8 cellular contexts compared by ENCODE assay signal in the genomic region with DNA sequence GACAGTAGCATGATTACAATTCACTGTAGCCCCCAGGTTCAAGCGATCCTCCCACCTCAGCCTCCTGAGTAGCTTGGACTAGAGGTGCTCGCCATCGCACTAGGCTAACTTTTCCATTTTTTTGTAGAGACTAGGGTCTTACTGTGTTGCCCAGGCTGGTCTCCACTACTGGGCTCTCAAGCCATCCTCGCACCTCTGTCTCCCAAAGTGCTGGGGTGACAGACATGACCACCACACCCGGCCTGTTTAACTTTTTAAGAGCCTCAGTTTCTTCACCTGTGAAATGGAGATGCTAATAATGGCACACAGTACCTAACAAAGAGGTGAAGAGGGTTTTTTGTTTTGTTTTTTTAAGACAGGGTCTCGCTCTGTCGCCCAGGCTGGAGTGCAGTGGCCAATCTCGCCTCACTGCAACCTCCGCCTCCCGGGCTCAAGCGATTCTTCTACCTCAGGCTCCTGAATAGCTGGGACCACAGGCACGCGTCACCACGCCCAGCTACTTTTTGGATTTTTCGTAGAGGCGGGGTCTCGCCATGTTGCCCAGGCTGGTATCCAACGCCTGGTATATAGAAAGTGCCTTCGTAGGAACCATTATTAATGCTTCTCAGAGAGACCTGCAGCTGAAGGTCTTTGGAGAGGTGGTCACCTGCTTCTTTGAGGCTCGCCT. TPM values are rescaled to one million over a fixed set of nuclear protein-coding genes. Genes with fewer than 3 reads are reported as not detected.
DNase-seq lines count a peak whose midpoint lies in the region; ATAC-seq and TF ChIP-seq lines count a peak whose summit lies in the region.

No MANE protein-coding gene starts in this region.

- H3K4me3 Mint-ChIP-seq in MCF 10A (ENCODE audit: unreplicated experiment), result peak overlapping the region; percentile 90

- H3K27me3 Mint-ChIP-seq in MCF 10A (ENCODE audit: insufficient read depth, unreplicated experiment), result no peaks in the 10 kb centered on the region

- TF ChIP-seq CTCF in A673 (conservative IDR thresholded peaks at IDR 0.05; ENCODE audit: low read depth, low read length) (no peak), MCF 10A (IDR thresholded peaks at IDR 0.05; ENCODE audit: unreplicated experiment) (no peak), GM13976 (IDR thresholded peaks at IDR 0.05; ENCODE audit: borderline replicate concordance, control extremely low read depth, extremely low read depth, insufficient read depth, missing control alignments) (no peak), GM13977 (IDR thresholded peaks at IDR 0.05; ENCODE audit: extremely low read depth, insufficient read depth, missing control alignments) (no peak)

- ATAC-seq in GM19023 (IDR thresholded peaks at IDR 0.05; ENCODE audit: unreplicated experiment), result no peak

- H3K27ac ChIP-seq in A673 (ENCODE audit: low read depth, low read length, poor library complexity, severe bottlenecking) (peak overlapping the region; percentile 99), HUES48 (ENCODE audit: low read depth, low read length) (peak overlapping the region; percentile 93)

- H3K27me3 ChIP-seq in A673 (replicated peaks; ENCODE audit: insufficient read depth, low read depth, low read length, poor library complexity) (no peaks in the 10 kb centered on the region), HUES48 (ENCODE audit: control insufficient read depth, insufficient read depth, low read length) (no peaks in the 10 kb centered on the region), mononuclear cell (ENCODE audit: insufficient read depth, low read length) (no peaks in the 10 kb centered on the region)

- CTCF ChIA-PET in A673 (lab: Charles Lee) (interaction anchor here (1.1 kb wide), 1 partner anchor 455 kb away, joined by 3 read pairs; no protein-coding TSS in a partner anchor), MCF 10A (lab: Yijun Ruan, JAX) (interaction anchor here (0.6 to 5.7 kb wide), 31 partner anchors 8 to 666 kb away, joined by 3 to 45 read pairs (median 4); a partner anchor contains a TSS)

- H3K4me1 ChIP-seq in A673 (ENCODE audit: insufficient read depth, low read length, poor library complexity, severe bottlenecking) (peaks cover 34% of the 10 kb centered on the region), HUES48 (ENCODE audit: control insufficient read depth, insufficient read depth, low read length) (peaks cover 15% of the 10 kb centered on the region), mononuclear cell (ENCODE audit: insufficient read depth, low read length) (peaks cover 35% of the 10 kb centered on the region)

- H3K36me3 ChIP-seq in A673 (ENCODE audit: insufficient read depth, low read length, poor library complexity, severe bottlenecking), result no peaks in the 10 kb centered on the region
- peaks cover 5% of the 10 kb centered on the region; the same call in 1 of the 2 replicates for H3K36me3 ChIP-seq in HUES48 (ENCODE audit: control insufficient read depth, insufficient read depth, low read length)

- H3K9me3 ChIP-seq in A673 (ENCODE audit: low read depth, low read length, poor library complexity, severe bottlenecking) (no peaks in the 10 kb centered on the region), HUES48 (ENCODE audit: control insufficient read depth, insufficient read depth, low read length) (no peaks in the 10 kb centered on the region), mononuclear cell (ENCODE audit: low read depth, low read length) (no peaks in the 10 kb centered on the region)

- H3K4me3 ChIP-seq in A673 (ENCODE audit: low read depth, low read length, poor library complexity, severe bottlenecking) (peak overlapping the region; percentile 53), HUES48 (ENCODE audit: low read depth, low read length) (peak overlapping the region; percentile 82), mononuclear cell (ENCODE audit: low read length) (peak overlapping the region; percentile 92)

- no TSS peak for BruUV-seq in A673 (replicated peaks; lab: Mats Ljungman, UMichigan)
- BruUV-seq in MCF 10A (replicated peaks; lab: Mats Ljungman, UMichigan), result no TSS peak

- POLR2A ChIA-PET in A673 (lab: Charles Lee; ENCODE audit: low non-redundant PET), result interaction anchor here (0.9 kb wide), 1 partner anchor 20 kb away, joined by 3 read pairs; a partner anchor contains a TSS
- POLR2A ChIA-PET in MCF 10A (lab: Yijun Ruan, JAX), result interaction anchor here (0.6 to 6.3 kb wide), 40 partner anchors 9 to 456 kb away, joined by 3 to 146 read pairs (median 6); a partner anchor contains a TSS

- peaks cover 49% of the 10 kb centered on the region for H3K4me1 Mint-ChIP-seq in MCF 10A (ENCODE audit: insufficient read depth, unreplicated experiment)

- peak overlapping the region; percentile 100 for H3K27ac Mint-ChIP-seq in MCF 10A (ENCODE audit: low read depth, unreplicated experiment)

- H3K9me3 Mint-ChIP-seq in MCF 10A (ENCODE audit: unreplicated experiment), result no peaks in the 10 kb centered on the region

- DNase-seq in A673 (ENCODE audit: low spot score) (no peak), MCF 10A (ENCODE audit: unreplicated experiment) (no peak), GM13976 (ENCODE audit: low spot score) (no peak), GM13977 (ENCODE audit: low spot score) (no peak), GDM1 (lab: John Stamatoyannopoulos, UW) (no peak)

- in situ Hi-C loops in GM13976 (cut with MboI; ENCODE audit: low sequenced_read_pairs, unreplicated experiment), result no loop called here
- in situ Hi-C loops in GM13977 (cut with MboI; ENCODE audit: low pct_unique_long_range_greater_than_20kb, low sequenced_read_pairs, unreplicated experiment), result no loop called here

- intact Hi-C loops in A673 (cut with micrococcal nuclease; ENCODE audit: unreplicated experiment), result loop anchor here (5.0 kb wide), 1 partner anchor 64 kb away; a partner anchor contains a TSS
- intact Hi-C loops in MCF 10A (cut with micrococcal nuclease), result loop anchor here (2.0 kb wide), 1 partner anchor 457 kb away; no protein-coding TSS in a partner anchor

- H3K9ac ChIP-seq in HUES48 (ENCODE audit: low read depth, low read length), result peak overlapping the region; percentile 90

- peaks cover 6% of the 10 kb centered on the region for H3K36me3 Mint-ChIP-seq in MCF 10A (ENCODE audit: insufficient read depth, unreplicated experiment)

RNA-seq across cellular contexts. Expression of a gene that starts 0.6 kb away (rescaled TPM):
- total RNA-seq in A673 (2021), result 30.8 and 34.4 TPM in 2 replicates
- 57.7 and 68.9 TPM in 2 replicates for total RNA-seq in MCF 10A (2022)
- 2.1 TPM for total RNA-seq in mononuclear cell

RNA-seq across cellular contexts. Expression of a gene that starts 20.0 kb away (rescaled TPM):
- 12.7 and 20.8 TPM in 2 replicates for total RNA-seq in A673 (2021)
- total RNA-seq in MCF 10A (2022), result 11.3 TPM in 2 replicates
- 125 TPM for total RNA-seq in mononuclear cell

RNA-seq across cellular contexts. Expression of a gene that starts 25.7 kb away (rescaled TPM):
- 46.3 and 48.5 TPM in 2 replicates for total RNA-seq in A673 (2021)
- 32.1 and 35.9 TPM in 2 replicates for total RNA-seq in MCF 10A (2022)
- total RNA-seq in mononuclear cell, result 13.4 TPM

RNA-seq across cellular contexts. Expression of a gene that starts 34.7 kb away (rescaled TPM):
- 201 and 204 TPM in 2 replicates for total RNA-seq in A673 (2021)
- 667 and 885 TPM in 2 replicates for total RNA-seq in MCF 10A (2022)
- total RNA-seq in mononuclear cell, result 22.2 TPM

RNA-seq across cellular contexts. Expression of a gene that starts 38.6 kb away (rescaled TPM):
- total RNA-seq in A673 (2021), result 291 and 295 TPM in 2 replicates
- total RNA-seq in MCF 10A (2022), result 285 and 289 TPM in 2 replicates
- total RNA-seq in mononuclear cell, result 5.9 TPM

Comparison
In these comparisons a context has a peak if more than half of its experiments do, and no peak if none do; other contexts are left out.
1. RNA of a gene that starts 0.6 kb away (total RNA-seq): 57.7 to 68.9 TPM in MCF 10A and 30.8 to 34.4 TPM in A673; 2.1 TPM in mononuclear cell (single experiment); every median in the first group is over 10 times any median in the second.
2. Peak in every context shown above with its lines, with median percentiles within 50 percentile points of each other: H3K4me3 ChIP-seq.